In the genomic region with DNA sequence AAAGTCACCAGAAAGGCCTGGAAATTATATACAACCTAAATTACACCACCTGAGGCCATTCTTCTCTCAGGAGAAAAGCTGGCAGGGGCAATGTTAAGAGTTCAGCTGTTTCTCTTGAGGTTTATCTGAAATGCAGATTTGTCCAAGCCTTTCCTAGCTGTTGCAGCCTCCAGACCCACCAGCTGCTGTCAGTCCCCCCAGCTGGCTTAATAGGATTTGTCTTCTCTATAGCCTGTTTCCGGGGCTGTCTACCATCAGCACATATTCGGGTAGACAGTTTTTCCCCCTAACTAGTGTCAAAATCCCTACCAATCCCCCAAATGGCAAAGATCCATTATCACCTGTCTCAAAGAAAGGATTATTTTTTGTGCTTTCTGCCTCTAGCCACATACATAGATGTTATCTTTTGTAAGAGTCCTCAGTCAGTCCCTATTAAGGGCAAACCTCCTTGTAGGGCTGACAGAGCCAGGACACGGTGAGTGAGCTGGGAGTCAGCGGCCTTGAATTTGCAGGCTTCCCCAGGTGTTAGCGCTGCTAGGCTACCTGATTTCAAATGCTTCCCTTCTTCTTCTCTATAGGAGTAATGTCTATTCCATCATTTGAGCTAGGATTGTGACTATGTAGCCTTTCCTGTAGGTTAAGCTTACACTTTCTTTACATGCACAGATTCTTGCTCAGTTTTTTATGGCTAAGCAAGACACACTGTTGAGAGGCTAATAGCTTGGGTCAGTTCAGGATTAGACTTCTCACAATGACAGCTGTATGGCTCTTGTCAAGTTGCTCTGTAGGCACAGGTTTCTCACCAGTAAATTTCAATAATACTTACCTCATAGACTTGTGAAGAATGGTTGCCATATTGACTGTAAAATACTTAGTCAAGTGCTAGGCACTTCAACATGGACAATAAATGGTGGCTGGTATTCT, we compare ENCODE assay signal across 28 cellular contexts.
A peak's percentile ranks its signal among the peaks of the same experiment; 100 is the strongest.
DNase-seq lines count a peak whose midpoint lies in the region; FAIRE-seq and TF ChIP-seq lines count a peak whose summit lies in the region.
"Had no signal": no experiment of that assay in that cellular context is flagged by ENCODE, and none has a peak within 500 bp of the region (broad histone marks: within the 10 kb centered on the region; RNA-seq: fewer than 3 reads in every experiment).

No MANE protein-coding gene starts in this region.

- TF ChIP-seq EP300 in SK-N-SH (IDR thresholded peaks at IDR 0.05; ENCODE audit: borderline replicate concordance in 1 of 2, low read depth in 1 of 2, low read length in 1 of 2): peak in 1 of 2 experiments; percentile 87; a peak in 2 of 4 replicates

- H2AFZ ChIP-seq in SK-N-SH (ENCODE audit: low read depth): no peak overlapping the region

- POLR2A ChIA-PET in SK-N-SH (lab: Yijun Ruan, JAX): interaction anchor here (0.6 to 1.2 kb wide), 5 partner anchors 21 to 171 kb away, joined by 3 to 4 read pairs (median 3); partner anchors contain the start of gene UNC80

- no peaks in the 10 kb centered on the region for H3K36me3 ChIP-seq in SK-N-SH (replicated peaks in 1 of 2; ENCODE audit: control insufficient read depth in 1 of 2, insufficient read depth in 2 of 2, low read length in 1 of 2)
- no peaks in the 10 kb centered on the region for H3K36me3 ChIP-seq in small intestine (ENCODE audit: control insufficient read depth in 2 of 2, insufficient read depth in 2 of 2, low read length in 2 of 2)
- H3K36me3 ChIP-seq: BLaER1 treated with 17β-estradiol and CSF1 and Interleukin-3, amounts not matched to agents 10 nM and 100 nM; breast epithelium; colonic mucosa; lower lobe of right lung; upper lobe of left lung had no signal

- no peak overlapping the region for H3K4me2 ChIP-seq in SK-N-SH
- H3K4me2 ChIP-seq: BLaER1 treated with 17β-estradiol and CSF1 and Interleukin-3, amounts not matched to agents 10 nM and 100 nM had no signal

- no peaks in the 10 kb centered on the region for H4K20me1 ChIP-seq in SK-N-SH (ENCODE audit: insufficient read depth)
- H4K20me1 ChIP-seq: BLaER1 treated with 17β-estradiol and CSF1 and Interleukin-3, amounts not matched to agents 10 nM and 100 nM had no signal

- WGBS in SK-N-SH (ENCODE audit: low lambda C conversion rate): 67% methylated on average over 5 of the region's 5 CpGs
- 70 to 75% (median 72%) methylated on average over 5 of the region's 5 CpGs for WGBS in small intestine, 3 donors

- DNase-seq in D341Med (ENCODE audit: low spot score) (peak; percentile 65), NCI-H2081 (lab: John Stamatoyannopoulos, UW) (peak; percentile 54 to 81), SK-N-SH (peak; percentile 44), myocyte (ENCODE audit: low read depth) (peak; percentile 35), DMS114 treated with DMSO at 0.1 percent for 48 hours (lab: John Stamatoyannopoulos, UW; ENCODE audit: unreplicated experiment) (no peak), HCEC 1CT (no peak), small intestine (no peak)
- DNase-seq: activated CD4-positive, alpha-beta T cell treated with anti-CD3 and anti-CD28 coated beads, Interleukin-2, amount 50 U/mL, for 4 hours; activated CD4-positive, CD25-positive, alpha-beta regulatory T cell; activated naive CD4-positive, alpha-beta T cell treated with anti-CD3 and anti-CD28 coated beads, Interleukin-2, amount 10 ng/mL, durations not matched to agents 7 days and 5 days; Caco-2; colonic mucosa; effector CD8-positive, alpha-beta T cell; head of caudate nucleus; Kasumi-1; lower lobe of right lung; mucosa of descending colon; MV-4-11; NCI-H1694 treated with DMSO at 0.1 percent for 48 hours; NCI-H345; nephron progenitor cell; posterior cingulate gyrus; Right ventricle myocardium superior; stimulated activated naive B cell treated with anti-CD40 and anti-IgM and Interleukin-4, amounts not matched to agents 10 μg/mL and 1 μg/mL and 100 μg/mL, for 72 hours; T1000; upper lobe of left lung had no signal

- H3K4me3 ChIP-seq in SK-N-SH (ENCODE audit: low read depth in 2 of 2, low read length in 1 of 2): no peak overlapping the region
- H3K4me3 ChIP-seq in small intestine (ENCODE audit: low read depth in 1 of 2, low read length in 2 of 2): no peak overlapping the region
- H3K4me3 ChIP-seq: BLaER1 treated with 17β-estradiol and CSF1 and Interleukin-3, amounts not matched to agents 10 nM and 100 nM; breast epithelium; colonic mucosa; lower lobe of right lung; mucosa of descending colon; upper lobe of left lung had no signal

- CTCF ChIA-PET in SK-N-SH (lab: Yijun Ruan, JAX): interaction anchor here (0.9 to 1.4 kb wide), 5 partner anchors 8 to 61 kb away, joined by 3 to 5 read pairs (median 4); no protein-coding TSS in a partner anchor

- no peak overlapping the region for H3K9ac ChIP-seq in SK-N-SH
- H3K9ac ChIP-seq: BLaER1 treated with 17β-estradiol and CSF1 and Interleukin-3, amounts not matched to agents 10 nM and 100 nM had no signal

- FAIRE-seq in small intestine (lab: Jason Lieb, UNC): no peak

- H3K27ac ChIP-seq in SK-N-SH (ENCODE audit: low read depth in 2 of 2, low read length in 1 of 2) (peak overlapping the region in 1 of 2 experiments; percentile 85; a peak in 2 of 4 replicates), small intestine (ENCODE audit: low read depth in 1 of 2, low read length in 1 of 2) (no peak overlapping the region)
- H3K27ac ChIP-seq: BLaER1 treated with 17β-estradiol and CSF1 and Interleukin-3, amounts not matched to agents 10 nM and 100 nM; breast epithelium; colonic mucosa; lower lobe of right lung; upper lobe of left lung had no signal

- no peak for TF ChIP-seq CTCF in SK-N-SH (IDR thresholded peaks at IDR 0.05)

- no peaks in the 10 kb centered on the region for H3K9me2 ChIP-seq in SK-N-SH

- H3K9me3 ChIP-seq in SK-N-SH (no peaks in the 10 kb centered on the region), small intestine (ENCODE audit: control insufficient read depth, low read depth) (no peaks in the 10 kb centered on the region)
- H3K9me3 ChIP-seq: breast epithelium, colonic mucosa, lower lobe of right lung, mucosa of descending colon, upper lobe of left lung had no signal

- H3K4me1 ChIP-seq in SK-N-SH (ENCODE audit: control insufficient read depth in 1 of 2, insufficient read depth in 2 of 2, low read depth in 1 of 2, low read length in 1 of 2) (peaks cover 0 to 9% of the 10 kb centered on the region in 2 experiments; a peak in 2 of 4 replicates), small intestine (ENCODE audit: control insufficient read depth in 2 of 2, insufficient read depth in 1 of 2, low read depth in 1 of 2, low read length in 1 of 2) (no peaks in the 10 kb centered on the region)
- H3K4me1 ChIP-seq: BLaER1 treated with 17β-estradiol and CSF1 and Interleukin-3, amounts not matched to agents 10 nM and 100 nM; breast epithelium; Caco-2; colonic mucosa; lower lobe of right lung; upper lobe of left lung had no signal

- no peaks in the 10 kb centered on the region for H3K27me3 ChIP-seq in SK-N-SH (ENCODE audit: insufficient read depth)
- no peaks in the 10 kb centered on the region for H3K27me3 ChIP-seq in small intestine (ENCODE audit: control insufficient read depth in 2 of 2, insufficient read depth in 2 of 2, low read length in 2 of 2)
- H3K27me3 ChIP-seq: BLaER1 treated with 17β-estradiol and CSF1 and Interleukin-3, amounts not matched to agents 10 nM and 100 nM; breast epithelium; colonic mucosa; upper lobe of left lung had no signal

- peak; percentile 17 for TF ChIP-seq RAD21 in SK-N-SH (IDR thresholded peaks at IDR 0.05; ENCODE audit: low read length)

- H3F3A ChIP-seq in SK-N-SH (replicated peaks; ENCODE audit: insufficient read depth): peaks cover 3% of the 10 kb centered on the region

- H3K79me2 ChIP-seq in SK-N-SH (ENCODE audit: insufficient read depth): no peaks in the 10 kb centered on the region

TF ChIP-seq in SK-N-SH, 30 proteins besides CTCF, POLR2A, EP300 and RAD21 (continues in another document):
- no peak for TF ChIP-seq YY1 (IDR thresholded peaks at IDR 0.05; ENCODE audit: low read depth)
- TF ChIP-seq MXI1 (IDR thresholded peaks at IDR 0.05; ENCODE audit: low read depth, low read length): 0 out of 2 replicates have a peak, but pooled peaks have one; percentile 24
- TF ChIP-seq MEF2A (IDR thresholded peaks at IDR 0.05; ENCODE audit: borderline replicate concordance, low read depth): no peak
- TF ChIP-seq FOSL2 (IDR thresholded peaks at IDR 0.05; ENCODE audit: borderline replicate concordance, low read depth): no peak
- no peak for TF ChIP-seq PBX3 (IDR thresholded peaks at IDR 0.05)
- no peak for TF ChIP-seq NFIC (IDR thresholded peaks at IDR 0.05; ENCODE audit: borderline replicate concordance)
- TF ChIP-seq, protein P1, sequence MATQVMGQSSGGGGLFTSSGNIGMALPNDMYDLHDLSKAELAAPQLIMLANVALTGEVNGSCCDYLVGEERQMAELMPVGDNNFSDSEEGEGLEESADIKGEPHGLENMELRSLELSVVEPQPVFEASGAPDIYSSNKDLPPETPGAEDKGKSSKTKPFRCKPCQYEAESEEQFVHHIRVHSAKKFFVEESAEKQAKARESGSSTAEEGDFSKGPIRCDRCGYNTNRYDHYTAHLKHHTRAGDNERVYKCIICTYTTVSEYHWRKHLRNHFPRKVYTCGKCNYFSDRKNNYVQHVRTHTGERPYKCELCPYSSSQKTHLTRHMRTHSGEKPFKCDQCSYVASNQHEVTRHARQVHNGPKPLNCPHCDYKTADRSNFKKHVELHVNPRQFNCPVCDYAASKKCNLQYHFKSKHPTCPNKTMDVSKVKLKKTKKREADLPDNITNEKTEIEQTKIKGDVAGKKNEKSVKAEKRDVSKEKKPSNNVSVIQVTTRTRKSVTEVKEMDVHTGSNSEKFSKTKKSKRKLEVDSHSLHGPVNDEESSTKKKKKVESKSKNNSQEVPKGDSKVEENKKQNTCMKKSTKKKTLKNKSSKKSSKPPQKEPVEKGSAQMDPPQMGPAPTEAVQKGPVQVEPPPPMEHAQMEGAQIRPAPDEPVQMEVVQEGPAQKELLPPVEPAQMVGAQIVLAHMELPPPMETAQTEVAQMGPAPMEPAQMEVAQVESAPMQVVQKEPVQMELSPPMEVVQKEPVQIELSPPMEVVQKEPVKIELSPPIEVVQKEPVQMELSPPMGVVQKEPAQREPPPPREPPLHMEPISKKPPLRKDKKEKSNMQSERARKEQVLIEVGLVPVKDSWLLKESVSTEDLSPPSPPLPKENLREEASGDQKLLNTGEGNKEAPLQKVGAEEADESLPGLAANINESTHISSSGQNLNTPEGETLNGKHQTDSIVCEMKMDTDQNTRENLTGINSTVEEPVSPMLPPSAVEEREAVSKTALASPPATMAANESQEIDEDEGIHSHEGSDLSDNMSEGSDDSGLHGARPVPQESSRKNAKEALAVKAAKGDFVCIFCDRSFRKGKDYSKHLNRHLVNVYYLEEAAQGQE (IDR thresholded peaks at IDR 0.05; ENCODE audit: low read depth, low read length): no peak

Comparison
In these comparisons a context has a peak if more than half of its experiments do, and no peak if none do; other contexts are left out.
1. DNase-seq: peak in D341Med (single experiment), NCI-H2081 (2 of 2), SK-N-SH (single experiment) and myocyte (single experiment); none in DMS114 treated with DMSO at 0.1 percent for 48 hours (single experiment), HCEC 1CT (single experiment) and small intestine (single experiment).